ENCODE assay signal across 8 cellular contexts in the genomic region with DNA sequence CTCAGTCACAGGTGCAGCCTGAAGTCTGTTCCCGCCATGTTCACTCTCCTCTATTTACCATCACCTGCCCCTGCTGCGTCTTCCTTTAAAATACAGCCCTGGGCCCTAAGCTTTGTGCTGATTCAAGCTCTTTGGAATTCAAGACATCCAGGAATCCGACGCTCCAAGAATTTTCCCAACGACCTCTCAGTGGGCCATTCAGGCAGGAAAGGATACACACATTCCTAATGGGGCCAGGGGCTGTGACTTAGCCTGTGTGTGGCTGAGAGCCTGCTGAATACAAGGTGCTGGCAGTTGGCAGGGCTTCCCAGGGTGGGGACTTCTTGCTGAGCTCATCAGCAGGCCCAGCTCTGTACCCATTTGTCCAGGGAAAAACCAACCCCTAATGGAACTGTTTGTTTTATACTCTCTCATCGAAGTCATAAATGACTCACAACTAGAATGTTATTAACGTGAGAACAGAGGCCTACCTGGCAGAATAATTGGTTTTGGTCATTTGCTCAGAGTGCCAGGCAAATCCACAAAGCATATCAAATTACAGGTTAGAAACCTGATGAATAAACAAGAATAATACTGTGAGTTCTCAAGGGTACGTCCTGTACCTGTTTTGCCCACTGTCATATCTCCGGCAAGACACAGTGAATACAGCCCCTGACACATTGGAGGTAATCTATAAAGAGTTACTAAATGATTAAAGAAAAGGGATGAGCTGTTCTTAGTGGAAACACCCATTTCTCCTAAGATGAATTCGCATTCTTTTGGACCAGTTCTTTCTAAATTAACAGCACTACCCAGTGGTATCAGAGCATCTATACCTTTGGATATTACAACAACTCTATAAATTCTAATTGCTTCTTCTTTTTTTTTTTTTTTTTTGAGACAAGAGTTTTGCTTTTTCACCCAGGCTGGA. TPM values are rescaled to one million over a fixed set of nuclear protein-coding genes. Genes with fewer than 3 reads are reported as not detected.
DNase-seq lines count a peak whose midpoint lies in the region; ATAC-seq and TF ChIP-seq lines count a peak whose summit lies in the region.

No MANE protein-coding gene starts in this region.

- ATAC-seq in activated CD8-positive, alpha-beta T cell treated with anti-CD3 and anti-CD28 coated beads for 36 hours = peak; percentile 37
- ATAC-seq in activated CD8-positive, alpha-beta T cell treated with anti-CD3 and anti-CD28 coated beads, Interleukin-2, amount 10 ng/mL, durations not matched to agents 7 days and 5 days = no peak
- ATAC-seq in HG03280 (IDR thresholded peaks at IDR 0.05; ENCODE audit: unreplicated experiment) = no peak
- ATAC-seq in GM21528 (IDR thresholded peaks at IDR 0.05; ENCODE audit: low FRiP score, unreplicated experiment) = no peak

- no peak overlapping the region for H2AFZ ChIP-seq in neural cell (ENCODE audit: low read depth, low read length)

- H3K9me3 Mint-ChIP-seq in activated CD8-positive, alpha-beta T cell treated with anti-CD3 and anti-CD28 coated beads for 36 hours = no peaks in the 10 kb centered on the region
- H3K9me3 Mint-ChIP-seq in activated CD8-positive, alpha-beta T cell treated with anti-CD3 and anti-CD28 coated beads, Interleukin-2, amount 10 ng/mL, durations not matched to agents 7 days and 5 days (ENCODE audit: insufficient read depth) = no peaks in the 10 kb centered on the region
- H3K9me3 Mint-ChIP-seq in endodermal cell = no peaks in the 10 kb centered on the region

- H3K9me3 ChIP-seq in endodermal cell (ENCODE audit: control insufficient read depth, low read length) (no peaks in the 10 kb centered on the region), neural cell (ENCODE audit: low read length) (no peaks in the 10 kb centered on the region)

- TF ChIP-seq EP300 in neural cell (conservative IDR thresholded peaks at IDR 0.05; ENCODE audit: poor library complexity, severe bottlenecking) = no peak

- no peak overlapping the region for H3K4me2 ChIP-seq in neural cell (ENCODE audit: low read length)

- H3K36me3 ChIP-seq in endodermal cell (ENCODE audit: control insufficient read depth, insufficient read depth, low read length) (peaks cover 4% of the 10 kb centered on the region), neural cell (ENCODE audit: insufficient read depth, low read length) (no peaks in the 10 kb centered on the region)

- peaks cover 19% of the 10 kb centered on the region for H3K4me1 Mint-ChIP-seq in activated CD8-positive, alpha-beta T cell treated with anti-CD3 and anti-CD28 coated beads for 36 hours (ENCODE audit: low read depth)
- peaks cover 19% of the 10 kb centered on the region for H3K4me1 Mint-ChIP-seq in activated CD8-positive, alpha-beta T cell treated with anti-CD3 and anti-CD28 coated beads, Interleukin-2, amount 10 ng/mL, durations not matched to agents 7 days and 5 days (ENCODE audit: low read depth)
- peaks cover 34% of the 10 kb centered on the region for H3K4me1 Mint-ChIP-seq in endodermal cell

- no peaks in the 10 kb centered on the region for H3F3A ChIP-seq in neural cell (ENCODE audit: insufficient read depth, low read length, poor library complexity, severe bottlenecking)

- peak overlapping the region; percentile 7 for H3K27ac Mint-ChIP-seq in activated CD8-positive, alpha-beta T cell treated with anti-CD3 and anti-CD28 coated beads for 36 hours
- H3K27ac Mint-ChIP-seq in activated CD8-positive, alpha-beta T cell treated with anti-CD3 and anti-CD28 coated beads, Interleukin-2, amount 10 ng/mL, durations not matched to agents 7 days and 5 days = no peak overlapping the region
- peak overlapping the region; percentile 99 for H3K27ac Mint-ChIP-seq in endodermal cell

- H3K27ac ChIP-seq in endodermal cell (ENCODE audit: low read depth, low read length) = peak overlapping the region; percentile 96
- H3K27ac ChIP-seq in neural cell (ENCODE audit: low read length) = no peak overlapping the region

- no peaks in the 10 kb centered on the region for H3K27me3 ChIP-seq in endodermal cell (ENCODE audit: control insufficient read depth, insufficient read depth, low read length, poor library complexity, severe bottlenecking)
- no peaks in the 10 kb centered on the region for H3K27me3 ChIP-seq in neural cell (ENCODE audit: insufficient read depth, low read depth, low read length)

- H4K20me1 ChIP-seq in neural cell (ENCODE audit: insufficient read depth) = no peaks in the 10 kb centered on the region

- H3K27me3 Mint-ChIP-seq in activated CD8-positive, alpha-beta T cell treated with anti-CD3 and anti-CD28 coated beads for 36 hours = no peaks in the 10 kb centered on the region
- H3K27me3 Mint-ChIP-seq in activated CD8-positive, alpha-beta T cell treated with anti-CD3 and anti-CD28 coated beads, Interleukin-2, amount 10 ng/mL, durations not matched to agents 7 days and 5 days (ENCODE audit: low read depth) = no peaks in the 10 kb centered on the region
- H3K27me3 Mint-ChIP-seq in endodermal cell (ENCODE audit: insufficient read depth) = no peaks in the 10 kb centered on the region

- H3K9me2 ChIP-seq in neural cell (ENCODE audit: insufficient read depth, low read length) = no peaks in the 10 kb centered on the region

- no peak for DNase-seq in activated CD8-positive, alpha-beta T cell treated with anti-CD3 and anti-CD28 coated beads for 36 hours
- DNase-seq in activated CD8-positive, alpha-beta T cell treated with anti-CD3 and anti-CD28 coated beads, Interleukin-2, amount 10 ng/mL, durations not matched to agents 7 days and 5 days = no peak
- DNase-seq in NCI-H526 (lab: John Stamatoyannopoulos, UW) (peak; percentile 79 to 82), endodermal cell (peak; percentile 97), superior temporal gyrus (ENCODE audit: extremely low spot score) (no peak)

- H3K79me2 ChIP-seq in neural cell (replicated peaks; ENCODE audit: insufficient read depth, low read length) = no peaks in the 10 kb centered on the region

- POLR2A ChIA-PET in activated CD8-positive, alpha-beta T cell treated with anti-CD3 and anti-CD28 coated beads for 36 hours (lab: Charles Lee) = interaction anchor here (1.1 to 2.0 kb wide), 5 partner anchors 9 to 14 kb away, joined by 4 to 8 read pairs (median 4); no protein-coding TSS in a partner anchor
- POLR2A ChIA-PET in activated CD8-positive, alpha-beta T cell treated with anti-CD3 and anti-CD28 coated beads, Interleukin-2, amount 10 ng/mL, durations not matched to agents 7 days and 5 days (lab: Charles Lee) = interaction anchor here (1.9 to 3.3 kb wide), 3 partner anchors 11 to 18 kb away, joined by 6 to 17 read pairs (median 6); no protein-coding TSS in a partner anchor

- H3K9ac ChIP-seq in endodermal cell (ENCODE audit: extremely low read depth, low read length, poor library complexity, severe bottlenecking) (peak overlapping the region; percentile 81), neural cell (ENCODE audit: low read length) (no peak overlapping the region)

- CTCF ChIA-PET in activated CD8-positive, alpha-beta T cell treated with anti-CD3 and anti-CD28 coated beads for 36 hours (lab: Charles Lee) = interaction anchor here (1.0 to 3.0 kb wide), 5 partner anchors 11 to 33 kb away, joined by 3 to 12 read pairs (median 4); no protein-coding TSS in a partner anchor
- CTCF ChIA-PET in activated CD8-positive, alpha-beta T cell treated with anti-CD3 and anti-CD28 coated beads, Interleukin-2, amount 10 ng/mL, durations not matched to agents 7 days and 5 days (lab: Charles Lee) = interaction anchor here (1.0 to 2.2 kb wide), 3 partner anchors 10 to 33 kb away, joined by 3 to 11 read pairs (median 7); no protein-coding TSS in a partner anchor

- peaks cover 13% of the 10 kb centered on the region for H3K4me1 ChIP-seq in endodermal cell (ENCODE audit: control insufficient read depth, insufficient read depth, low read length)

- H3K4me3 ChIP-seq in endodermal cell (ENCODE audit: low read length) (peak overlapping the region; percentile 34), neural cell (ENCODE audit: low read length) (no peak overlapping the region)

- TF ChIP-seq RAD21 in neural cell (conservative IDR thresholded peaks at IDR 0.05) = no peak

- peaks cover 28% of the 10 kb centered on the region for H3K36me3 Mint-ChIP-seq in activated CD8-positive, alpha-beta T cell treated with anti-CD3 and anti-CD28 coated beads for 36 hours (ENCODE audit: low read depth)
- H3K36me3 Mint-ChIP-seq in activated CD8-positive, alpha-beta T cell treated with anti-CD3 and anti-CD28 coated beads, Interleukin-2, amount 10 ng/mL, durations not matched to agents 7 days and 5 days (ENCODE audit: low read depth) = peaks cover 43% of the 10 kb centered on the region
- peaks cover 13% of the 10 kb centered on the region for H3K36me3 Mint-ChIP-seq in endodermal cell (ENCODE audit: low read depth)

- WGBS in endodermal cell (ENCODE audit: insufficient coverage in 1 of 2, insufficient read length in 1 of 2), 2 experiments = 8 to 33% methylated on average over 6 to 10 of the region's 10 CpGs

- no peak for TF ChIP-seq CTCF in activated CD8-positive, alpha-beta T cell treated with anti-CD3 and anti-CD28 coated beads for 36 hours (IDR thresholded peaks at IDR 0.05)
- no peak for TF ChIP-seq CTCF in endodermal cell (conservative IDR thresholded peaks at IDR 0.05)
- no peak for TF ChIP-seq CTCF in neural cell (IDR thresholded peaks at IDR 0.05; ENCODE audit: poor library complexity, severe bottlenecking)

- intact Hi-C loops in activated CD8-positive, alpha-beta T cell treated with anti-CD3 and anti-CD28 coated beads for 36 hours (cut with micrococcal nuclease) = no loop called here

- no peak overlapping the region for H3K4me3 Mint-ChIP-seq in activated CD8-positive, alpha-beta T cell treated with anti-CD3 and anti-CD28 coated beads for 36 hours
- H3K4me3 Mint-ChIP-seq in activated CD8-positive, alpha-beta T cell treated with anti-CD3 and anti-CD28 coated beads, Interleukin-2, amount 10 ng/mL, durations not matched to agents 7 days and 5 days = no peak overlapping the region
- H3K4me3 Mint-ChIP-seq in endodermal cell = peak overlapping the region; percentile 42

TF ChIP-seq in neural cell, 6 proteins besides CTCF, POLR2A, EP300 and RAD21 (continues in another document):
- no peak for TF ChIP-seq MXI1 (conservative IDR thresholded peaks at IDR 0.05; ENCODE audit: poor library complexity, severe bottlenecking)

RNA-seq across cellular contexts. Expression of a gene that starts 12.6 kb away (rescaled TPM):
- total RNA-seq in activated CD8-positive, alpha-beta T cell treated with anti-CD3 and anti-CD28 coated beads for 36 hours = 100 to 1,000 TPM; 101 to 105 TPM
- total RNA-seq in activated CD8-positive, alpha-beta T cell treated with anti-CD3 and anti-CD28 coated beads, Interleukin-2, amount 10 ng/mL, durations not matched to agents 7 days and 5 days = 10 to 100 TPM; 88.9 to 92.5 TPM
- 10 to 100 TPM; 71.8 to 86.8 TPM for total RNA-seq in endodermal cell
- 77.4 TPM for polyA plus RNA-seq in endodermal cell (2013, experiment 1 of 2)
- 68.3 TPM for polyA plus RNA-seq in endodermal cell (2013, experiment 2 of 2)
- polyA plus RNA-seq in neural cell = 43.3 and 52.4 TPM in 2 replicates
- polyA minus RNA-seq in neural cell = 68.2 and 85.7 TPM in 2 replicates

RNA-seq across cellular contexts. Expression of a gene that starts 52.9 kb away (rescaled TPM):
- total RNA-seq in activated CD8-positive, alpha-beta T cell treated with anti-CD3 and anti-CD28 coated beads for 36 hours = 1,000 to 10,000 TPM; 2,035 to 2,060 TPM
- total RNA-seq in activated CD8-positive, alpha-beta T cell treated with anti-CD3 and anti-CD28 coated beads, Interleukin-2, amount 10 ng/mL, durations not matched to agents 7 days and 5 days = 1,000 to 10,000 TPM; 4,520 to 4,885 TPM
- total RNA-seq in endodermal cell = 1,000 to 10,000 TPM; 2,719 to 2,976 TPM
- polyA plus RNA-seq in endodermal cell (2013, experiment 1 of 2) = 2,581 TPM
- polyA plus RNA-seq in endodermal cell (2013, experiment 2 of 2) = 2,852 TPM
- 14,494 and 15,324 TPM in 2 replicates for polyA plus RNA-seq in neural cell
- polyA minus RNA-seq in neural cell = 2,702 and 2,933 TPM in 2 replicates

Comparison
In these comparisons a context has a peak if more than half of its experiments do, and no peak if none do; other contexts are left out.
1. DNase-seq: peak in NCI-H526 (2 of 2) and endodermal cell (single experiment); none in activated CD8-positive, alpha-beta T cell treated with anti-CD3 and anti-CD28 coated beads for 36 hours (single experiment), activated CD8-positive, alpha-beta T cell treated with anti-CD3 and anti-CD28 coated beads, Interleukin-2, amount 10 ng/mL, durations not matched to agents 7 days and 5 days (single experiment) and superior temporal gyrus (single experiment).